17 cellular contexts compared by ENCODE assay signal in the genomic region with DNA sequence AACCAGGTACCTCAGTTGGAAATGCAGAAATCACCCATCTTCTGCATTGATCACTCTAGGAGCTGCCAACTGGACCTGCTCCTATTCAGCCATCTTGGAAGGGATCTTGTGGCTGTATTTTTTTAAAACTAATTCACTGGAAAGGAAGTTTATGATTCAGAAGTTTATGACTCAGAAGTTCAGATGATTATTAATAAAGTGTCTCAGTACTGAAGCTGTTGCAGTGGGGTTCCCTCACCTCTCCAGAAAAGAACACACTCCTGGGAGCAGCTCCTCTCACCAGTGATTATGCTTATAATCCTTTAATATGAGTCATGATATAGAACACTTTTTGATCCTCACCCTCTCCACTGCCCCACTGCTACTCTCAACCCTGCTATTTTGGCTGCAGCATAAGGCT.
DNase-seq lines count a peak whose midpoint lies in the region; ATAC-seq and TF ChIP-seq lines count a peak whose summit lies in the region.
"Had no signal": no experiment of that assay in that cellular context is flagged by ENCODE, and none has a peak within 500 bp of the region (broad histone marks: within the 10 kb centered on the region; RNA-seq: fewer than 3 reads in every experiment).

No MANE protein-coding gene starts in this region.

- ATAC-seq in activated CD8-positive, alpha-beta memory T cell treated with anti-CD3 and anti-CD28 coated beads, Interleukin-2, amount 10 ng/mL, durations not matched to agents 7 days and 5 days = no peak
- ATAC-seq in GM21619 (IDR thresholded peaks at IDR 0.05; ENCODE audit: unreplicated experiment) = no peak
- ATAC-seq: HepG2 had no signal

- no peak for TF ChIP-seq CTCF in fibroblast of mammary gland (conservative IDR thresholded peaks at IDR 0.05; ENCODE audit: control insufficient read depth, insufficient read depth, low read depth, low read length)

- H3K27me3 Mint-ChIP-seq in activated CD8-positive, alpha-beta memory T cell treated with anti-CD3 and anti-CD28 coated beads, Interleukin-2, amount 10 ng/mL, durations not matched to agents 7 days and 5 days = no peaks in the 10 kb centered on the region
- H3K27me3 Mint-ChIP-seq: CD4-positive, alpha-beta memory T cell had no signal

- H3K36me3 Mint-ChIP-seq in activated CD8-positive, alpha-beta memory T cell treated with anti-CD3 and anti-CD28 coated beads, Interleukin-2, amount 10 ng/mL, durations not matched to agents 7 days and 5 days = no peaks in the 10 kb centered on the region
- H3K36me3 Mint-ChIP-seq: CD4-positive, alpha-beta memory T cell had no signal

- H3K4me3 ChIP-seq in fibroblast of mammary gland (ENCODE audit: control insufficient read depth, low read depth, low read length) = no peak overlapping the region

- CTCF ChIA-PET in activated CD8-positive, alpha-beta memory T cell treated with anti-CD3 and anti-CD28 coated beads, Interleukin-2, amount 10 ng/mL, durations not matched to agents 7 days and 5 days (lab: Charles Lee) = no interaction called here

- no peaks in the 10 kb centered on the region for H3K4me1 Mint-ChIP-seq in activated CD8-positive, alpha-beta memory T cell treated with anti-CD3 and anti-CD28 coated beads, Interleukin-2, amount 10 ng/mL, durations not matched to agents 7 days and 5 days
- H3K4me1 Mint-ChIP-seq: CD4-positive, alpha-beta memory T cell had no signal

- DNase-seq in HT1080 (ENCODE audit: low read depth) = peak; percentile 71
- peak; percentile 24 for DNase-seq in RKO (ENCODE audit: low spot score)
- DNase-seq in fibroblast of mammary gland (ENCODE audit: low read depth) = peak; percentile 5
- peak; percentile 61 for DNase-seq in kidney tubule cell (ENCODE audit: low spot score)
- no peak for DNase-seq in middle frontal gyrus (ENCODE audit: extremely low spot score, low spot score)
- DNase-seq in Kasumi-1 (lab: John Stamatoyannopoulos, UW) = no peak
- no peak for DNase-seq in activated CD8-positive, alpha-beta memory T cell treated with anti-CD3 and anti-CD28 coated beads, Interleukin-2, amount 10 ng/mL, durations not matched to agents 7 days and 5 days
- DNase-seq: BE2C, COR-L47, DMS153, DMS79 treated with DMSO at 0.1 percent for 48 hours, EL, GOT3, H9 had no signal

- H3K27ac Mint-ChIP-seq in activated CD8-positive, alpha-beta memory T cell treated with anti-CD3 and anti-CD28 coated beads, Interleukin-2, amount 10 ng/mL, durations not matched to agents 7 days and 5 days = no peak overlapping the region
- H3K27ac Mint-ChIP-seq: CD4-positive, alpha-beta memory T cell; H9 had no signal

- peaks cover 4% of the 10 kb centered on the region for H3K9me3 Mint-ChIP-seq in activated CD8-positive, alpha-beta memory T cell treated with anti-CD3 and anti-CD28 coated beads, Interleukin-2, amount 10 ng/mL, durations not matched to agents 7 days and 5 days (ENCODE audit: low read depth)

- H3K4me3 Mint-ChIP-seq in activated CD8-positive, alpha-beta memory T cell treated with anti-CD3 and anti-CD28 coated beads, Interleukin-2, amount 10 ng/mL, durations not matched to agents 7 days and 5 days = no peak overlapping the region
- H3K4me3 Mint-ChIP-seq: CD4-positive, alpha-beta memory T cell; H9 had no signal

Comparison
In these comparisons a context has a peak if more than half of its experiments do, and no peak if none do; other contexts are left out.
1. DNase-seq: peak in HT1080 (single experiment), RKO (single experiment), fibroblast of mammary gland (single experiment) and kidney tubule cell (single experiment); none in middle frontal gyrus (single experiment), Kasumi-1 (0 of 2) and activated CD8-positive, alpha-beta memory T cell treated with anti-CD3 and anti-CD28 coated beads, Interleukin-2, amount 10 ng/mL, durations not matched to agents 7 days and 5 days (single experiment).